Comparison of ENCODE assay signal across 8 cellular contexts in the genomic region with DNA sequence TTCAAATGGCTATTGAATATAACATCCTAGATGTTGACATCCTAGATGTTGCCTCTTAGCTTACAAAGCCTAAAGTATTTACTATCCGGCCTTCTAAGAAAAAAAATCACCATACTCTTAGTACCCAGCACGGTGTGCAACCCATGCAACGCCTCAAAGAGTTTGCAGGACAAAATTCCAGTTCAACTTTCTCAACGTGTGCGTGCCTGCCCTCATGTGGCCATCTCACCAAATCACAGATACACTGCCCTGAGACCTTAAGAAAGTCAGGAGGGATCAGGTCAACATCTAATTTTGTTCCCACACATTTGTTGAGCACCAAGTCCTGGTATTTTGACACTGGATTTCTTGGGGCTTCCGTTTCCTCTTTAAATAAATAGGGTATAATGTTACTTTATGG.
DNase-seq lines count a peak whose midpoint lies in the region; ATAC-seq, FAIRE-seq and TF ChIP-seq lines count a peak whose summit lies in the region.

No MANE protein-coding gene starts in this region.

- TF ChIP-seq CTCF in HEK293 (tag by site-specific recombination; IDR thresholded peaks at IDR 0.05) (no peak), WI38 (IDR thresholded peaks at IDR 0.05; ENCODE audit: low read depth, low read length) (peak; percentile 49), HepG2 (CRISPR knock-in tag; IDR thresholded peaks at IDR 0.05) (peak; percentile 58)

- no peak overlapping the region for H3K9ac ChIP-seq in HepG2 (ENCODE audit: insufficient read depth, low read depth, low read length)

- no peaks in the 10 kb centered on the region for H3K27me3 ChIP-seq in HepG2 (ENCODE audit: control insufficient read depth in 1 of 2, insufficient read depth in 2 of 2, low read length in 2 of 2)

- in situ Hi-C loops in HepG2 (cut with HindIII; ENCODE audit: extremely low pct_ligation_motif_present, low pct_unique_long_range_greater_than_20kb) = loop anchor here (10.0 to 25.0 kb wide), 2 partner anchors 430 to 837 kb away; no protein-coding TSS in a partner anchor

- intact Hi-C loops in HepG2 (cut with micrococcal nuclease; ENCODE audit: unreplicated experiment) = no loop called here
- intact Hi-C loops in left colon (cut with DNase I, micrococcal nuclease) = no loop called here

- TF ChIP-seq RAD21 in HepG2 (CRISPR knock-in tag; IDR thresholded peaks at IDR 0.05) = no peak

- H3K4me1 ChIP-seq in HEK293 (ENCODE audit: control insufficient read depth, insufficient read depth, low read length) (no peaks in the 10 kb centered on the region), HepG2 (ENCODE audit: insufficient read depth, low read length) (no peaks in the 10 kb centered on the region; the same call in 1 of the 2 replicates)

- H4K20me1 ChIP-seq in HepG2 (ENCODE audit: insufficient read depth, low read length) = no peaks in the 10 kb centered on the region

- POLR2A ChIA-PET in HEK293 (lab: Yijun Ruan, JAX) (no interaction called here), HepG2 (lab: Yijun Ruan, JAX) (no interaction called here)

- TF ChIP-seq POLR2A in HepG2 (IDR thresholded peaks at IDR 0.05; ENCODE audit: insufficient read depth in 1 of 2, low read depth in 2 of 2, low read length in 2 of 2) = no peak

- DNase-seq in D341Med (ENCODE audit: low spot score) (peak; percentile 67), HepG2 (ENCODE audit: low spot score) (peak; percentile 18), left colon (no peak)
- no peak for DNase-seq in effector CD8-positive, alpha-beta T cell (lab: John Stamatoyannopoulos, UW)

- H3K4me2 ChIP-seq in HepG2 (ENCODE audit: low read depth, low read length) = no peak overlapping the region

- H3K36me3 ChIP-seq in HEK293 (ENCODE audit: control insufficient read depth in 2 of 2, insufficient read depth in 1 of 2, low read length in 2 of 2) = peaks cover 0 to 63% of the 10 kb centered on the region in 2 experiments; a peak in 1 of 3 replicates
- H3K36me3 ChIP-seq in HepG2 (replicated peaks in 1 of 2; ENCODE audit: control insufficient read depth in 1 of 2, insufficient read depth in 2 of 2, low read length in 2 of 2) = peaks cover 10 to 11% of the 10 kb centered on the region in 2 experiments; a peak in 4 of 5 replicates

- FAIRE-seq in HepG2 (lab: Jason Lieb, UNC) = peak; percentile 68

- BruUV-seq in HepG2 (replicated peaks; lab: Mats Ljungman, UMichigan) = no TSS peak

- H3K9me3 ChIP-seq in HEK293 (ENCODE audit: control insufficient read depth, insufficient read depth, low read depth, low read length) (no peaks in the 10 kb centered on the region), HepG2 (ENCODE audit: low read length) (no peaks in the 10 kb centered on the region)

- TF ChIP-seq EP300 in HepG2 (IDR thresholded peaks at IDR 0.05; ENCODE audit: low read depth in 2 of 2, low read length in 2 of 2) = no peak
- no peak for TF ChIP-seq EP300 in HepG2 (CRISPR knock-in tag; IDR thresholded peaks at IDR 0.05; ENCODE audit: borderline replicate concordance)

- H3K79me2 ChIP-seq in HepG2 (ENCODE audit: insufficient read depth, low read length) = no peaks in the 10 kb centered on the region

- 79% methylated on average over 6 of the region's 6 CpGs for WGBS in HepG2 (ENCODE audit: low lambda C conversion rate)

- H3K4me3 ChIP-seq in HEK293 (ENCODE audit: low read depth, low read length) = no peak overlapping the region
- no peak overlapping the region for H3K4me3 ChIP-seq in WI38 (ENCODE audit: low read depth, low read length)
- no peak overlapping the region for H3K4me3 ChIP-seq in HepG2 (replicated peaks in 1 of 3; ENCODE audit: insufficient read depth in 1 of 3, low read depth in 2 of 3, low read length in 3 of 3)

- H3K27ac ChIP-seq in HEK293 (ENCODE audit: extremely low read depth, low read depth, low read length) (no peak overlapping the region), HepG2 (ENCODE audit: extremely low read length, insufficient read depth, low read length) (no peak overlapping the region)

- CTCF ChIA-PET in HEK293 (lab: Yijun Ruan, JAX) (interaction anchor here (0.8 to 1.1 kb wide), 2 partner anchors 23 to 174 kb away, joined by 3 to 5 read pairs; no protein-coding TSS in a partner anchor), HepG2 (lab: Yijun Ruan, JAX; ENCODE audit: low intra/inter-chr PET ratio, low total read pairs) (no interaction called here)

- ATAC-seq in HepG2 (peak; percentile 75), GM21390 (IDR thresholded peaks at IDR 0.05; ENCODE audit: unreplicated experiment) (no peak), HG03571 (IDR thresholded peaks at IDR 0.05; ENCODE audit: unreplicated experiment) (no peak), left colon (no peak)

- H2AFZ ChIP-seq in HepG2 (ENCODE audit: low read length) = no peak overlapping the region

TF ChIP-seq in HEK293, 187 proteins besides CTCF, POLR2A, EP300 and RAD21:
- TF ChIP-seq ZNF654 (tag by site-specific recombination; IDR thresholded peaks at IDR 0.05; ENCODE audit: low read depth) (peak; percentile 17), GLIS1 (tag by site-specific recombination; IDR thresholded peaks at IDR 0.05) (no peak)

TF ChIP-seq in HepG2, 621 proteins besides CTCF, POLR2A, EP300 and RAD21:
- TF ChIP-seq STAG1 (CRISPR knock-in tag; IDR thresholded peaks at IDR 0.05) = peak; percentile 56
- TF ChIP-seq SNAI1 (CRISPR knock-in tag; IDR thresholded peaks at IDR 0.05; ENCODE audit: borderline replicate concordance) = no peak
- no peak for TF ChIP-seq NFE2L1 (CRISPR knock-in tag; IDR thresholded peaks at IDR 0.05; ENCODE audit: borderline replicate concordance)
- TF ChIP-seq SRSF9 (IDR thresholded peaks at IDR 0.05; ENCODE audit: borderline replicate concordance, insufficient read depth, low read depth, low read length, poor library complexity, severe bottlenecking) = no peak

Comparison
In these comparisons a context has a peak if more than half of its experiments do, and no peak if none do; other contexts are left out.
1. DNase-seq: peak in D341Med (single experiment) and HepG2 (single experiment); none in effector CD8-positive, alpha-beta T cell (single experiment) and left colon (0 of 2).